In genomic region chr9:88801214-88801796, GRCh38 we compare ENCODE assay signal across 1 cellular context.
TF ChIP-seq lines count a peak whose summit lies in the region.

No MANE protein-coding gene starts in this region.

TF ChIP-seq in K562, 482 proteins besides CTCF, POLR2A, EP300 and RAD21 (continued from another document):
- TF ChIP-seq ATF3 (IDR thresholded peaks at IDR 0.05) (peak; percentile 46; the same call in 1 of the 2 replicates), ATF3 (CRISPR knock-in tag; conservative IDR thresholded peaks at IDR 0.05) (no peak), PRDM10 (IDR thresholded peaks at IDR 0.05; ENCODE audit: partially characterized antibody) (peak; percentile 55), CBX3 (IDR thresholded peaks at IDR 0.05; ENCODE audit: borderline replicate concordance in 1 of 2, low read length in 2 of 2) (no peak), ATF7 (IDR thresholded peaks at IDR 0.05) (0 out of 2 replicates have a peak, but pooled peaks have one; percentile 19), NFIX (CRISPR knock-in tag; IDR thresholded peaks at IDR 0.05; ENCODE audit: low read depth) (peak; percentile 34; the same call in 1 of the 2 replicates), TAL1 (IDR thresholded peaks at IDR 0.05) (no peak), NFIC (IDR thresholded peaks at IDR 0.05) (peak; percentile 93), PKNOX1 (IDR thresholded peaks at IDR 0.05) (0 out of 2 replicates have a peak, but pooled peaks have one; percentile 18)
